23 cellular contexts compared by ENCODE assay signal in genomic region chr12:115191342-115191741, GRCh38.
"Had no signal": no experiment of that assay in that cellular context is flagged by ENCODE, and none has a peak within 500 bp of the region (broad histone marks: within the 10 kb centered on the region; RNA-seq: fewer than 3 reads in every experiment).

No MANE protein-coding gene starts in this region.

- ATAC-seq: activated CD4-positive, CD25-positive, alpha-beta regulatory T cell treated with anti-CD3 and anti-CD28 coated beads, Interleukin-2, amount 50 U/mL, for 24 hours; activated CD8-positive, alpha-beta T cell treated with anti-CD3 and anti-CD28 coated beads for 36 hours; body of pancreas had no signal

- DNase-seq: activated CD4-positive, alpha-beta T cell treated with anti-CD3 and anti-CD28 coated beads for 4 hours; activated CD8-positive, alpha-beta memory T cell treated with anti-CD3 and anti-CD28 coated beads, Interleukin-2, amount 50 U/mL, for 48 hours; activated CD8-positive, alpha-beta T cell treated with anti-CD3 and anti-CD28 coated beads for 36 hours; activated effector memory CD4-positive, alpha-beta T cell treated with Interleukin-2 at 50 U/mL for 16 hours; activated naive CD4-positive, alpha-beta T cell; activated T-cell treated with anti-CD3 and anti-CD28 coated beads, Interleukin-2, amount 50 U/mL, for 1 hour; amniotic stem cell; body of pancreas; central memory CD4-positive, alpha-beta T cell; NCI-H1105 treated with DMSO at 0.1 percent for 48 hours; NCI-H1436 treated with DMSO at 0.1 percent for 48 hours; NCI-H187; NCI-H2081; NCI-H510A treated with DMSO at 0.1 percent for 48 hours; NCI-H69; NK-92 treated with Interleukin-12 subunit alpha and Interleukin-12 subunit beta, amount 100 ng/mL, for 24 hours; OCI-M1; Peyer's patch; SHP77 had no signal

- H3K27ac ChIP-seq: ascending aorta, body of pancreas, Peyer's patch, SJSA1 had no signal

- FAIRE-seq: bronchial epithelial cell had no signal

- H3K9me3 ChIP-seq: ascending aorta, body of pancreas, Peyer's patch, SJSA1 had no signal

- H3K27me3 ChIP-seq: ascending aorta, body of pancreas, Peyer's patch, SJSA1 had no signal

- H3K4me3 ChIP-seq: ascending aorta, body of pancreas, Peyer's patch, SJSA1 had no signal

- H3K4me1 ChIP-seq: ascending aorta, body of pancreas, Peyer's patch, SJSA1 had no signal

- H3K36me3 ChIP-seq: ascending aorta, Peyer's patch, SJSA1 had no signal
